In the genomic region with DNA sequence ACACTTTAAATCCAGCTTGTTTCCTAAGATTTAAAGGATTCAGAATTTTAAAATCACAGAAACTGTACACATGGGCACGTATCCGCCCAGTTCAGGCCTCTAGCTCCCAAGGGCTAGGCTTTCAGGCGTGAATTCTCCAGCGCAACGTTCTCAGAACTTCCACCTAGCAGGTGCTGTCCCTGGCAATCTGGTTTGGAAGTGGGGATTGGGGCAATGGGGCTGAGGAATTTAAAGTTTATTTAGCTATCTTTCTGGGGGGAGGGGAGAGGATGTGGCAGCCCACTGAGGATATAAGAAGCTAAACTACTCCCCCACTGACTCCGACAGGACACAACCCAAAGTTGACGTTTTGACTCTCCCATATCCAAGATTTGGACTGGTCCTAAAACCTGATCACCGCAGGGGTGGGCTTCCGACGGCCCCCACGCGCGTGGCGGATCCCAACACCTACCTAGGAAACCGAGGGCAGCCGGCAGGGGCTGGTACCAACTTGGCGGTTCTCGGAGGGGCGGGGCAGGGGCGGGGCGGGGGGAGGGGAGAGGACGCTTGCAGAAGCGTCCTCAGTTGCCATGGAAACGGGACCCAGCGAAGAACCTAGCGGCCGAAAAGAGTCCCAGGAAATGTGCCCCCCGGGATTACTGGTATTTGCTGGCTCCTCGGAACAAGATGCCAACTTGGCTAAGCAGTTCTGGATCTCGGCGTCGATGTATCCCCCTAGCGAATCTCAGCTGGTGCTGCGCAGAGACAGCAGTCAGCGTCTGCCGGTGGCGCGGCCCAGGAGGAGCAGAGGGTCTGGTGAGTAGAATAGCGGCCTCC, we compare ENCODE assay signal across 9 cellular contexts. TPM values are rescaled to one million over a fixed set of nuclear protein-coding genes. Genes with fewer than 3 reads are reported as not detected.
A peak's percentile ranks its signal among the peaks of the same experiment; 100 is the strongest.
DNase-seq lines count a peak whose midpoint lies in the region; ATAC-seq and TF ChIP-seq lines count a peak whose summit lies in the region.
"Had no signal": no experiment of that assay in that cellular context is flagged by ENCODE, and none has a peak within 500 bp of the region (broad histone marks: within the 10 kb centered on the region; RNA-seq: fewer than 3 reads in every experiment).

HOATZ (plus strand) TSS at position 563 of the 816 bp plus-strand sequence; CDS start at position 570, 7 bp downstream.

- in situ Hi-C loops in brain microvascular endothelial cell (cut with HindIII; ENCODE audit: low pct_ligation_motif_present, low sequenced_read_pairs), result no loop called here

- peak within 1 kb of the TSS; percentile 43 for H3K4me3 Mint-ChIP-seq in memory B cell

- CTCF ChIA-PET in BJ (lab: Yijun Ruan, JAX), result interaction anchor here (1.0 to 1.1 kb wide), 2 partner anchors 12 to 69 kb away, joined by 3 read pairs; no protein-coding TSS in a partner anchor

- POLR2A ChIA-PET in BJ (lab: Charles Lee), result no interaction called here

- DNase-seq in BJ (ENCODE audit: low read depth) (no peak), NCI-H1930 (lab: John Stamatoyannopoulos, UW) (peak; percentile 17 to 41), brain microvascular endothelial cell (no peak), memory B cell (ENCODE audit: low spot score in 2 of 2) (peak; percentile 19 to 23), SW480 (ENCODE audit: low spot score) (no peak), dermis blood vessel endothelial cell (no peak), DMS53 (lab: John Stamatoyannopoulos, UW) (no peak)

- ATAC-seq in memory B cell (ENCODE audit: low read depth), result peak; percentile 55
- no peak for ATAC-seq in GM21576 (IDR thresholded peaks at IDR 0.05; ENCODE audit: unreplicated experiment)

- H3K4me1 Mint-ChIP-seq in memory B cell, result peaks cover 7% of the 10 kb centered on the region

- no peaks in the 10 kb centered on the region for H3K36me3 Mint-ChIP-seq in memory B cell

- H3K36me3 ChIP-seq in BJ (ENCODE audit: control insufficient read depth, insufficient read depth, low read length) (no peaks in the 10 kb centered on the region), brain microvascular endothelial cell (replicated peaks) (no peaks in the 10 kb centered on the region)

- TF ChIP-seq CTCF in BJ (IDR thresholded peaks at IDR 0.05; ENCODE audit: insufficient read depth, low read depth, low read length) (0 out of 2 replicates have a peak, but pooled peaks have one; percentile 10), brain microvascular endothelial cell (IDR thresholded peaks at IDR 0.05; ENCODE audit: low read depth, low read length, missing control alignments) (peak; percentile 53)

- H3K27me3 ChIP-seq in BJ (ENCODE audit: control insufficient read depth, insufficient read depth, low read length) (no peaks in the 10 kb centered on the region), brain microvascular endothelial cell (replicated peaks) (no peaks in the 10 kb centered on the region)

- H3K9me3 Mint-ChIP-seq in memory B cell, result no peaks in the 10 kb centered on the region

- no peak within 1 kb of the TSS for H3K27ac ChIP-seq in brain microvascular endothelial cell

- H3K27ac Mint-ChIP-seq in memory B cell, result no peak within 1 kb of the TSS

- H3K27me3 Mint-ChIP-seq in memory B cell, result peaks cover 18% of the 10 kb centered on the region

- H3K4me3 ChIP-seq in BJ (ENCODE audit: low read depth, low read length), result no peak within 1 kb of the TSS
- peak within 1 kb of the TSS; percentile 54 for H3K4me3 ChIP-seq in brain microvascular endothelial cell (ENCODE audit: low read depth, low read length)

RNA-seq across cellular contexts. Expression of gene HOATZ, which starts in this region (rescaled TPM):
- not detected in 2 replicates for polyA plus RNA-seq in BJ (2011; rRNA removed)
- not detected in 2 replicates for polyA minus RNA-seq in BJ (2011; rRNA and poly(A)+ RNA removed)
- total RNA-seq in dermis blood vessel endothelial cell, result not detected in 2 replicates
- total RNA-seq: NCI-H460 had no signal

Comparison
In these comparisons a context has a peak if more than half of its experiments do, and no peak if none do; other contexts are left out.
1. DNase-seq: peak in NCI-H1930 (2 of 2) and memory B cell (2 of 2); none in BJ (single experiment), brain microvascular endothelial cell (single experiment), SW480 (single experiment), dermis blood vessel endothelial cell (single experiment) and DMS53 (single experiment).